Comparison of ENCODE assay signal across 19 cellular contexts in genomic region chr20:57928181-57928967, GRCh38.
DNase-seq lines count a peak whose midpoint lies in the region; ATAC-seq and TF ChIP-seq lines count a peak whose summit lies in the region.
"Had no signal": no experiment of that assay in that cellular context is flagged by ENCODE, and none has a peak within 500 bp of the region (broad histone marks: within the 10 kb centered on the region; RNA-seq: fewer than 3 reads in every experiment).

No MANE protein-coding gene starts in this region.

- intact Hi-C loops in left colon (cut with DNase I, micrococcal nuclease), result no loop called here

- no peaks in the 10 kb centered on the region for H3K27me3 ChIP-seq in smooth muscle cell (ENCODE audit: low read depth)
- H3K27me3 ChIP-seq: breast epithelium had no signal

- DNase-seq in ELR (ENCODE audit: low read depth) (peak; percentile 39), M059J (ENCODE audit: low read depth) (peak; percentile 86), choroid plexus epithelial cell (ENCODE audit: low read depth) (peak; percentile 5), smooth muscle cell (lab: John Stamatoyannopoulos, UW; ENCODE audit: unreplicated experiment) (no peak), iPS-NIHi11 (ENCODE audit: low spot score) (no peak), left colon (no peak)
- DNase-seq: activated CD4-positive, alpha-beta T cell treated with anti-CD3 and anti-CD28 coated beads for 36 hours; activated naive CD4-positive, alpha-beta T cell treated with Interleukin-2 at 50 U/mL for 16 hours; DND-41; hypothalamus; left cardiac atrium; NCI-H1694 treated with DMSO at 0.1 percent for 48 hours; NCI-H446 treated with DMSO at 0.1 percent for 48 hours; small intestine; T1000 had no signal

- H4K20me1 ChIP-seq in smooth muscle cell (ENCODE audit: low read depth), result no peaks in the 10 kb centered on the region

- no peaks in the 10 kb centered on the region for H3K36me3 ChIP-seq in smooth muscle cell (ENCODE audit: low read depth)
- H3K36me3 ChIP-seq: breast epithelium, tibial artery had no signal

- no peaks in the 10 kb centered on the region for H3K79me2 ChIP-seq in smooth muscle cell (ENCODE audit: low read depth)
- H3K79me2 ChIP-seq: parathyroid adenoma had no signal

- ATAC-seq in GM18517 (IDR thresholded peaks at IDR 0.05; ENCODE audit: unreplicated experiment) (no peak), left colon (no peak)
- ATAC-seq: activated CD4-positive, alpha-beta T cell treated with anti-CD3 and anti-CD28 coated beads for 36 hours had no signal

- H3K27ac ChIP-seq in smooth muscle cell (ENCODE audit: low read depth), result peak overlapping the region; percentile 70
- H3K27ac ChIP-seq: breast epithelium, parathyroid adenoma, tibial artery had no signal

- no peak overlapping the region for H3K9ac ChIP-seq in smooth muscle cell (ENCODE audit: low read depth)
- H3K9ac ChIP-seq: parathyroid adenoma had no signal

- peak overlapping the region; percentile 53 for H3K4me2 ChIP-seq in smooth muscle cell

- H3F3A ChIP-seq in smooth muscle cell (ENCODE audit: low read depth), result no peaks in the 10 kb centered on the region

- no peak overlapping the region for H2AFZ ChIP-seq in smooth muscle cell (ENCODE audit: low read depth)
- H2AFZ ChIP-seq: parathyroid adenoma had no signal

- no peak for TF ChIP-seq CTCF in choroid plexus epithelial cell (conservative IDR thresholded peaks at IDR 0.05; ENCODE audit: low read depth, low read length)
- TF ChIP-seq CTCF in smooth muscle cell (IDR thresholded peaks at IDR 0.05; ENCODE audit: borderline replicate concordance, insufficient read depth, poor library complexity, severe bottlenecking), result no peak

- no peaks in the 10 kb centered on the region for H3K4me1 ChIP-seq in smooth muscle cell (ENCODE audit: low read depth)
- H3K4me1 ChIP-seq: breast epithelium, parathyroid adenoma, tibial artery had no signal

- H3K4me3 ChIP-seq in choroid plexus epithelial cell (ENCODE audit: low read depth, low read length), result no peak overlapping the region
- H3K4me3 ChIP-seq in smooth muscle cell, result no peak overlapping the region
- H3K4me3 ChIP-seq: breast epithelium, tibial artery had no signal

- WGBS in smooth muscle cell (ENCODE audit: low lambda C conversion rate), result 24% methylated on average over 2 of the region's 2 CpGs

- H3K9me3 ChIP-seq in smooth muscle cell (replicated peaks; ENCODE audit: low read depth), result no peaks in the 10 kb centered on the region

Comparison
In these comparisons a context has a peak if more than half of its experiments do, and no peak if none do; other contexts are left out.
1. DNase-seq: peak in ELR (single experiment), M059J (single experiment) and choroid plexus epithelial cell (single experiment); none in smooth muscle cell (single experiment), iPS-NIHi11 (single experiment) and left colon (0 of 2).